25 cellular contexts compared by ENCODE assay signal in genomic region chr5:149623473-149623872, GRCh38. TPM values are rescaled to one million over a fixed set of nuclear protein-coding genes. Genes with fewer than 3 reads are reported as not detected.
DNase-seq lines count a peak whose midpoint lies in the region; ATAC-seq, FAIRE-seq and TF ChIP-seq lines count a peak whose summit lies in the region.
"Had no signal": no experiment of that assay in that cellular context is flagged by ENCODE, and none has a peak within 500 bp of the region (broad histone marks: within the 10 kb centered on the region; RNA-seq: fewer than 3 reads in every experiment).

No MANE protein-coding gene starts in this region.

- H3K9me3 ChIP-seq in SK-N-SH (no peaks in the 10 kb centered on the region), Karpas-422 (ENCODE audit: low read length) (no peaks in the 10 kb centered on the region), K562 (replicated peaks; ENCODE audit: control insufficient read depth, insufficient read depth, low read depth, low read length) (no peaks in the 10 kb centered on the region)
- H3K9me3 ChIP-seq: A549, BLaER1 had no signal

- H3K9ac ChIP-seq in SK-N-SH = no peak overlapping the region
- no peak overlapping the region for H3K9ac ChIP-seq in Karpas-422 (ENCODE audit: low read length)
- H3K9ac ChIP-seq in K562 (ENCODE audit: insufficient read depth in 1 of 2, low read depth in 2 of 2, low read length in 2 of 2) = no peak overlapping the region; a peak in 1 of 4 replicates
- H3K9ac ChIP-seq: BLaER1 had no signal

- CTCF ChIA-PET in SK-N-SH (lab: Yijun Ruan, JAX) (interaction anchor here (0.9 to 4.2 kb wide), 11 partner anchors 13 to 213 kb away, joined by 3 to 16 read pairs (median 5); no protein-coding TSS in a partner anchor), K562 (lab: Yijun Ruan, JAX; ENCODE audit: low intra/inter-chr PET ratio) (no interaction called here)

- H3F3A ChIP-seq in SK-N-SH (replicated peaks; ENCODE audit: insufficient read depth) = no peaks in the 10 kb centered on the region

- H2AFZ ChIP-seq in SK-N-SH (ENCODE audit: low read depth) = no peak overlapping the region
- H2AFZ ChIP-seq in Karpas-422 (ENCODE audit: low read length) = no peak overlapping the region
- H2AFZ ChIP-seq in K562 (ENCODE audit: low read depth, low read length) = no peak overlapping the region

- POLR2A ChIA-PET in SK-N-SH (lab: Yijun Ruan, JAX) = interaction anchor here (1.1 kb wide), 1 partner anchor 303 kb away, joined by 3 read pairs; no protein-coding TSS in a partner anchor
- POLR2A ChIA-PET in K562 (lab: Yijun Ruan, JAX) = interaction anchor here (0.6 kb wide), 2 partner anchors 13 to 15 kb away, joined by 3 to 4 read pairs; no protein-coding TSS in a partner anchor

- FAIRE-seq in K562 (lab: Jason Lieb, UNC) (peak; percentile 48), H54 (lab: Jason Lieb, UNC) (no peak)
- FAIRE-seq: A549, G401.6, GM12891, GM19239 had no signal

- intact Hi-C loops in K562 (cut with micrococcal nuclease) = no loop called here

- TF ChIP-seq RAD21 in SK-N-SH (IDR thresholded peaks at IDR 0.05; ENCODE audit: low read length) (no peak), K562 (CRISPR knock-in tag; conservative IDR thresholded peaks at IDR 0.05 in 1 of 2, IDR thresholded peaks at IDR 0.05 in 1 of 2) (no peak)

- TF ChIP-seq POLR2A in K562 (conservative IDR thresholded peaks at IDR 0.05) = no peak
- no peak for TF ChIP-seq POLR2A in H54 (IDR thresholded peaks at IDR 0.05; ENCODE audit: low read depth, low read length)

- peak overlapping the region in 1 of 2 experiments; percentile 83; a peak in 2 of 4 replicates for H3K27ac ChIP-seq in SK-N-SH (ENCODE audit: low read depth in 2 of 2, low read length in 1 of 2)
- peak overlapping the region; percentile 44; the same call in 1 of the 2 replicates for H3K27ac ChIP-seq in Karpas-422 (ENCODE audit: low read length)
- no peak overlapping the region for H3K27ac ChIP-seq in K562 (ENCODE audit: extremely low read depth, low read depth, low read length)
- H3K27ac ChIP-seq: 22Rv1, A549, BLaER1 had no signal

- TF ChIP-seq EP300 in SK-N-SH (IDR thresholded peaks at IDR 0.05; ENCODE audit: borderline replicate concordance in 1 of 2, low read depth in 1 of 2, low read length in 1 of 2) (0 out of 4 replicates have a peak, but pooled peaks of 1 of the 2 experiments have one; percentile 22), K562 (IDR thresholded peaks at IDR 0.05; ENCODE audit: low read length) (no peak)

- BruUV-seq in K562 (replicated peaks; lab: Mats Ljungman, UMichigan) = no TSS peak

- DNase-seq in SK-N-SH (peak; percentile 72), Karpas-422 (no peak), K562 (ENCODE audit: extremely low read depth in 1 of 4, low spot score in 3 of 4) (peak in 1 of 4 experiments; percentile 29), myocyte (ENCODE audit: low read depth) (peak; percentile 40), H54 (ENCODE audit: insufficient read length, low spot score) (no peak), NCI-H1048 (lab: John Stamatoyannopoulos, UW) (no peak), NCI-H226 (no peak)
- DNase-seq: AML-193; C1 segment of cervical spinal cord; CD4-positive, alpha-beta memory T cell; CD4-positive, CD25-positive, alpha-beta regulatory T cell; CD8-positive, alpha-beta memory T cell; COR-L47; DMS 273 treated with DMSO at 0.1 percent for 48 hours; DMS153; DMS79 treated with DMSO at 0.1 percent for 48 hours; GF-D8 had no signal

- H3K4me1 ChIP-seq in SK-N-SH (ENCODE audit: control insufficient read depth in 1 of 2, insufficient read depth in 2 of 2, low read depth in 1 of 2, low read length in 1 of 2) (peaks cover 5 to 24% of the 10 kb centered on the region in 2 experiments; a peak in 1 of 4 replicates), Karpas-422 (ENCODE audit: low read length) (peaks cover 21% of the 10 kb centered on the region), K562 (replicated peaks in 1 of 2; ENCODE audit: control insufficient read depth in 2 of 2, insufficient read depth in 2 of 2, low read length in 2 of 2) (peaks cover 0 to 8% of the 10 kb centered on the region in 2 experiments; a peak in 4 of 5 replicates)

- H3K9me2 ChIP-seq in SK-N-SH (no peaks in the 10 kb centered on the region), Karpas-422 (replicated peaks; ENCODE audit: insufficient read depth, low read length) (no peaks in the 10 kb centered on the region)

- H3K9me1 ChIP-seq in K562 (ENCODE audit: control insufficient read depth, insufficient read depth, low read length) = no peaks in the 10 kb centered on the region

- H3K4me3 ChIP-seq in SK-N-SH (ENCODE audit: low read depth in 2 of 2, low read length in 1 of 2) (no peak overlapping the region), Karpas-422 (ENCODE audit: low read length) (no peak overlapping the region), K562 (no peak overlapping the region)
- H3K4me3 ChIP-seq: A549, BLaER1 had no signal

- TF ChIP-seq CTCF in SK-N-SH (IDR thresholded peaks at IDR 0.05) (no peak), K562 (IDR thresholded peaks at IDR 0.05 in 2 of 3, conservative IDR thresholded peaks at IDR 0.05 in 1 of 3; ENCODE audit: insufficient read depth in 2 of 3, low read depth in 1 of 3, low read length in 3 of 3) (no peak)

- no peaks in the 10 kb centered on the region for H3K79me2 ChIP-seq in SK-N-SH (ENCODE audit: insufficient read depth)
- H3K79me2 ChIP-seq in Karpas-422 (ENCODE audit: low read length) = no peaks in the 10 kb centered on the region
- H3K79me2 ChIP-seq in K562 (ENCODE audit: control insufficient read depth, insufficient read depth, low read length) = no peaks in the 10 kb centered on the region

- no peak overlapping the region for H3K4me2 ChIP-seq in SK-N-SH
- H3K4me2 ChIP-seq in Karpas-422 (ENCODE audit: low read depth, low read length, poor library complexity, severe bottlenecking) = no peak overlapping the region
- no peak overlapping the region for H3K4me2 ChIP-seq in K562 (ENCODE audit: insufficient read depth, low read length)
- H3K4me2 ChIP-seq: A549, BLaER1 had no signal

- H3K36me3 ChIP-seq in SK-N-SH (replicated peaks in 1 of 2; ENCODE audit: control insufficient read depth in 1 of 2, insufficient read depth in 2 of 2, low read length in 1 of 2) (no peaks in the 10 kb centered on the region), Karpas-422 (ENCODE audit: insufficient read depth, low read length) (peaks cover 55% of the 10 kb centered on the region), K562 (ENCODE audit: control insufficient read depth, insufficient read depth, low read length) (no peaks in the 10 kb centered on the region)
- H3K36me3 ChIP-seq: BLaER1 had no signal

- ATAC-seq in SK-N-SH treated with all-trans-retinoic acid at 6 μM for 48 hours = no peak
- ATAC-seq in K562 = no peak
- ATAC-seq: A549 had no signal

- H4K20me1 ChIP-seq in SK-N-SH (ENCODE audit: insufficient read depth) (no peaks in the 10 kb centered on the region), Karpas-422 (ENCODE audit: insufficient read depth, low read depth, low read length) (no peaks in the 10 kb centered on the region), K562 (replicated peaks; ENCODE audit: control insufficient read depth, insufficient read depth, low read length) (no peaks in the 10 kb centered on the region)
- H4K20me1 ChIP-seq: BLaER1 had no signal

- H3K27me3 ChIP-seq in SK-N-SH (ENCODE audit: insufficient read depth) (no peaks in the 10 kb centered on the region), Karpas-422 (ENCODE audit: low read length) (no peaks in the 10 kb centered on the region), K562 (ENCODE audit: control insufficient read depth in 2 of 2, insufficient read depth in 2 of 2, low read length in 2 of 2) (no peaks in the 10 kb centered on the region)
- H3K27me3 ChIP-seq: BLaER1 had no signal

- WGBS in SK-N-SH (ENCODE audit: low lambda C conversion rate) = 56% methylated on average over 3 of the region's 3 CpGs
- WGBS in K562 (ENCODE audit: insufficient coverage, low coverage, missing lambda C conversion rate) = 2% methylated on average over 3 of the region's 3 CpGs

- in situ Hi-C loops in K562 (cut with MboI) = no loop called here

TF ChIP-seq in SK-N-SH, 30 proteins besides CTCF, POLR2A, EP300 and RAD21 (continues in another document):
- peak; percentile 89 for TF ChIP-seq MXI1 (IDR thresholded peaks at IDR 0.05; ENCODE audit: low read depth, low read length)
- no peak for TF ChIP-seq JUND (IDR thresholded peaks at IDR 0.05)
- no peak for TF ChIP-seq FOXM1 (IDR thresholded peaks at IDR 0.05; ENCODE audit: low read depth)

TF ChIP-seq in SK-N-SH treated with all-trans-retinoic acid at 6 μM for 48 hours, 23 proteins besides CTCF, POLR2A, EP300 and RAD21 (continues in another document):
- TF ChIP-seq ZFP30 (CRISPR knock-in tag; IDR thresholded peaks at IDR 0.05) (no peak), RARB (CRISPR knock-in tag; IDR thresholded peaks at IDR 0.05) (no peak), ISL1 (CRISPR knock-in tag; IDR thresholded peaks at IDR 0.05) (no peak)

TF ChIP-seq in K562, 482 proteins besides CTCF, POLR2A, EP300 and RAD21 (continues in another document):
- TF ChIP-seq CBX5 (IDR thresholded peaks at IDR 0.05; ENCODE audit: borderline replicate concordance, low read depth) (no peak), KLF13 (tag; IDR thresholded peaks at IDR 0.05; ENCODE audit: borderline replicate concordance, low read depth) (no peak)

RNA-seq across cellular contexts. Expression of gene ARHGEF37, which starts 42.2 kb away (rescaled TPM):
- polyA plus RNA-seq in SK-N-SH (2012; rRNA removed) = 0.94 and 1.3 TPM in 2 replicates
- 0.76 and 1.1 TPM in 2 replicates for polyA plus RNA-seq in SK-N-SH (2012; cell fraction: cytosol; rRNA removed)
- polyA plus RNA-seq in SK-N-SH (2012; cell fraction: nucleus; rRNA removed) = 1.2 and 2.1 TPM in 2 replicates
- 17.0 and 30.0 TPM in 2 replicates for total RNA-seq in Karpas-422 (2014; rRNA removed; shearing (Covaris generic); ENCODE audit: low replicate concordance)
- total RNA-seq in K562 (2011; cell fraction: chromatin; rRNA removed; ENCODE audit: low replicate concordance) = 0.11 TPM in 1 of 2 replicates, not detected in the other
- not detected in 2 replicates for total RNA-seq in K562 (2011; cell fraction: nucleolus; rRNA removed)
- total RNA-seq in K562 (2011; cell fraction: nucleoplasm; rRNA removed) = 0.15 TPM in 1 of 2 replicates, not detected in the other
- 0.05 TPM in 1 of 2 replicates, not detected in the other for total RNA-seq in K562 (2014; rRNA removed)
- 0.04 and 0.06 TPM in 2 replicates for total RNA-seq in K562 (2014; rRNA removed; fragmentation: Illumina TruSeq; extraction: Trizol)
- total RNA-seq in K562 (2015; rRNA removed; fragmentation: Illumina TruSeq; extraction: Trizol) = 0.14 TPM in 1 of 2 replicates, not detected in the other
- total RNA-seq in K562 (2021) = 0.27 and 0.51 TPM in 2 replicates
- 0.04 TPM in 2 replicates for polyA plus RNA-seq in K562 (2011; rRNA removed)
- 0.01 TPM in 2 replicates for polyA plus RNA-seq in K562 (2011; cell fraction: cytosol; rRNA removed)
- polyA plus RNA-seq in K562 (2011; cell fraction: nucleus; rRNA removed) = 0.09 TPM in 1 of 2 replicates, not detected in the other
- polyA plus RNA-seq in K562 (2012) = 0.05 and 0.21 TPM in 2 replicates
- 0.04 TPM in 1 of 2 replicates, not detected in the other for polyA plus RNA-seq in K562 (2014; fragmentation: Illumina TruSeq; extraction: Trizol)
- polyA plus RNA-seq in K562 (2014; fragmentation: Nextera tagmentation; extraction: Ambion mirVana) = under 1 TPM; 0.17 to 0.25 TPM
- polyA plus RNA-seq in K562 (2014; rRNA removed) = 0.01 TPM in 1 of 2 replicates, not detected in the other
- not detected in 2 replicates for polyA minus RNA-seq in K562 (2011; rRNA and poly(A)+ RNA removed)
- polyA minus RNA-seq in K562 (2011; cell fraction: cytosol; rRNA and poly(A)+ RNA removed) = 2.0 TPM in 1 of 2 replicates, not detected in the other
- 0.13 TPM in 1 of 2 replicates, not detected in the other for polyA minus RNA-seq in K562 (2011; cell fraction: nucleus; rRNA and poly(A)+ RNA removed)
- total RNA-seq in myocyte = 3.1 and 8.3 TPM in 2 replicates
- polyA plus RNA-seq in myocyte (2012) = 5.7 TPM
- polyA plus RNA-seq: CD14-positive monocyte; CD4-positive, alpha-beta memory T cell; CD8-positive, alpha-beta memory T cell had no signal

Comparison
In these comparisons a context has a peak if more than half of its experiments do, and no peak if none do; other contexts are left out.
1. DNase-seq: peak in SK-N-SH (single experiment) and myocyte (single experiment); none in Karpas-422 (single experiment), H54 (single experiment), NCI-H1048 (single experiment) and NCI-H226 (single experiment).
2. Of the 27 proteins assayed by ChIP-seq in both K562 and SK-N-SH: peak only in K562: none; only in SK-N-SH: GATA2 and MXI1; in both: none; in neither: 24; mixed calls (peak in some experiments, not most) for 1.